Comparison of ENCODE assay signal across 17 cellular contexts in genomic region chr10:31413325-31413724, GRCh38.
A peak's percentile ranks its signal among the peaks of the same experiment; 100 is the strongest.
DNase-seq lines count a peak whose midpoint lies in the region; ATAC-seq and TF ChIP-seq lines count a peak whose summit lies in the region.
"Had no signal": no experiment of that assay in that cellular context is flagged by ENCODE, and none has a peak within 500 bp of the region (broad histone marks: within the 10 kb centered on the region; RNA-seq: fewer than 3 reads in every experiment).

No MANE protein-coding gene starts in this region.

- no peak overlapping the region for H3K14ac ChIP-seq in trophoblast cell (ENCODE audit: low read length)

- H4K12ac ChIP-seq in trophoblast cell (ENCODE audit: low read depth, low read length): no peak overlapping the region

- H3K79me1 ChIP-seq in trophoblast cell (ENCODE audit: low read length): no peaks in the 10 kb centered on the region

- H3K4me3 ChIP-seq in trophoblast cell (ENCODE audit: low read depth, low read length): no peak overlapping the region
- H3K4me3 ChIP-seq: BLaER1, sigmoid colon had no signal

- no peak overlapping the region for H3K23ac ChIP-seq in trophoblast cell (ENCODE audit: low read length)

- no peak overlapping the region for H2BK12ac ChIP-seq in trophoblast cell (ENCODE audit: low read length)

- no peak overlapping the region for H2AFZ ChIP-seq in trophoblast cell (ENCODE audit: insufficient read depth, low read length, poor library complexity)

- no peaks in the 10 kb centered on the region for H3K79me2 ChIP-seq in trophoblast cell (ENCODE audit: control insufficient read depth, insufficient read depth, low read length, poor library complexity)

- H3K4me1 ChIP-seq in trophoblast cell (ENCODE audit: control insufficient read depth in 1 of 2, insufficient read depth in 2 of 2, low read length in 2 of 2): no peaks in the 10 kb centered on the region
- H3K4me1 ChIP-seq: BLaER1 had no signal

- H2BK120ac ChIP-seq in trophoblast cell (ENCODE audit: insufficient read depth, low read length, poor library complexity): no peak overlapping the region

- no peaks in the 10 kb centered on the region for H3K27me3 ChIP-seq in trophoblast cell (ENCODE audit: insufficient read depth, low read length)
- H3K27me3 ChIP-seq: BLaER1, sigmoid colon had no signal

- no peak overlapping the region for H3K4ac ChIP-seq in trophoblast cell (ENCODE audit: low read depth, low read length)

- H3K27ac ChIP-seq in trophoblast cell (ENCODE audit: low read depth, low read length): no peak overlapping the region
- H3K27ac ChIP-seq: BLaER1, sigmoid colon had no signal

- no peak overlapping the region for H3K9ac ChIP-seq in trophoblast cell (ENCODE audit: low read length)
- H3K9ac ChIP-seq: BLaER1 had no signal

- no peak overlapping the region for H2BK5ac ChIP-seq in trophoblast cell (ENCODE audit: low read depth, low read length, poor library complexity)

- DNase-seq in GM13976 (ENCODE audit: low spot score): peak; percentile 9
- peak; percentile 68 for DNase-seq in NCI-H226
- DNase-seq in dermis blood vessel endothelial cell: peak; percentile 19
- peak; percentile 36 to 80 for DNase-seq in trophoblast cell
- DNase-seq in Right ventricle myocardium superior: no peak
- DNase-seq: activated CD4-positive, alpha-beta T cell treated with anti-CD3 and anti-CD28 coated beads, Interleukin-2, amount 10 ng/mL, durations not matched to agents 7 days and 5 days; activated T-cell treated with anti-CD3 and anti-CD28 coated beads for 4 hours; DMS 273 treated with DMSO at 0.1 percent for 48 hours; effector CD4-positive, alpha-beta T cell; NCI-H1694; NCI-H510A; occipital lobe; sigmoid colon had no signal

- no CpG with 5 or more reads among the region's 1 CpG for WGBS in trophoblast cell (ENCODE audit: extremely low coverage, insufficient coverage, insufficient read length)

- in situ Hi-C loops in GM13976 (cut with MboI; ENCODE audit: low sequenced_read_pairs, unreplicated experiment): no loop called here

- ATAC-seq in GM21529 (IDR thresholded peaks at IDR 0.05; ENCODE audit: unreplicated experiment) (no peak), Right ventricle myocardium superior (ENCODE audit: poor library complexity) (no peak), HG02981 (IDR thresholded peaks at IDR 0.05; ENCODE audit: unreplicated experiment) (no peak)
- ATAC-seq: activated naive CD4-positive, alpha-beta T cell treated with anti-CD3 and anti-CD28 coated beads, Interleukin-2, amount 50 U/mL, for 72 hours had no signal

- no peak for TF ChIP-seq CTCF in GM13976 (IDR thresholded peaks at IDR 0.05; ENCODE audit: borderline replicate concordance, control extremely low read depth, extremely low read depth, insufficient read depth, missing control alignments)

- H4K91ac ChIP-seq in trophoblast cell (ENCODE audit: low read depth, low read length): no peak overlapping the region

- no peak overlapping the region for H4K8ac ChIP-seq in trophoblast cell (ENCODE audit: low read depth, low read length)

- H2AK5ac ChIP-seq in trophoblast cell (ENCODE audit: low read length): no peak overlapping the region

- intact Hi-C loops in Right ventricle myocardium superior (cut with DNase I): no loop called here

- H3K36me3 ChIP-seq in trophoblast cell (ENCODE audit: control insufficient read depth in 1 of 2, insufficient read depth in 2 of 2, low read length in 2 of 2): no peaks in the 10 kb centered on the region
- H3K36me3 ChIP-seq: BLaER1, sigmoid colon had no signal

- H3K4me2 ChIP-seq in trophoblast cell (ENCODE audit: low read length): no peak overlapping the region
- H3K4me2 ChIP-seq: BLaER1 had no signal

- no peak overlapping the region for H3K18ac ChIP-seq in trophoblast cell (ENCODE audit: low read length)

- H3K9me3 ChIP-seq in trophoblast cell (ENCODE audit: insufficient read depth, low read depth, low read length): no peaks in the 10 kb centered on the region
- H3K9me3 ChIP-seq: sigmoid colon had no signal
